21 cellular contexts compared by ENCODE assay signal in the genomic region with DNA sequence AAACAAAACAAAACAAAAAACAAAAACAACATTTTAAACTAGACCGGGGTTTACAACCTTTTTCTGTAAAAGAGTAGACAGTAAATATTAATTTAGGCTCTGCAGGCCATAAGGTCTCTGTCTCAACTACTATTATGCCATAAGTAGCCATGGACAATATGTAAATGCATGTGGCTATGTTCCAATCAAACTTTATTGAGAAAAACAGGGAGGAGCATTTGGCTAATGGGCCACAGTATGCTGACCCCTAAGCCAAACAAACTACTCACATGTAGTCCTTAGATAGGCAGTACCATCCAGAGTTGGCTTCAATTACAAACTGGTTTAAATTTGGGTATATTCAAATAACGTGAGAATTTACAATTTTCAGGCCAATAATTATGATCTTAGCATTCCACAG.
"Had no signal": no experiment of that assay in that cellular context is flagged by ENCODE, and none has a peak within 500 bp of the region (broad histone marks: within the 10 kb centered on the region; RNA-seq: fewer than 3 reads in every experiment).

No MANE protein-coding gene starts in this region.

- H3K4me3 ChIP-seq: ascending aorta, esophagus muscularis mucosa, gastroesophageal sphincter, heart left ventricle, left lung, pancreas, thyroid gland had no signal

- DNase-seq: activated B cell treated with CpG ODN at 0.5 μM for 24 hours; activated CD4-positive, alpha-beta memory T cell treated with anti-CD3 and anti-CD28 coated beads for 36 hours; activated CD4-positive, alpha-beta T cell treated with anti-CD3 and anti-CD28 coated beads for 4 hours; activated naive CD4-positive, alpha-beta T cell treated with anti-CD3 and anti-CD28 coated beads for 36 hours; activated T-cell treated with anti-CD3 and anti-CD28 coated beads for 4 hours; cerebellar nuclear complex; effector CD8-positive, alpha-beta T cell; heart left ventricle; kidney; left lung; mammary epithelial cell; natural killer cell; pancreas; stimulated activated CD4-positive, alpha-beta T cell treated with anti-CD3 and anti-CD28 coated beads, Interleukin-4, amount 100 ng/mL, for 4 hours; thyroid gland had no signal

- H3K9me3 ChIP-seq: ascending aorta, esophagus muscularis mucosa, gastroesophageal sphincter, heart left ventricle, left lung, pancreas, thyroid gland had no signal

- ATAC-seq: gastroesophageal sphincter; heart left ventricle; left lung; natural killer cell; pancreas; sciatic nerve; stimulated activated memory B cell treated with anti-CD40 and anti-IgM and Interleukin-4, amounts not matched to agents 10 μg/mL and 1 μg/mL and 100 μg/mL, for 72 hours had no signal

- H3K27ac Mint-ChIP-seq: activated B cell treated with CpG ODN at 0.5 μM for 24 hours; activated CD4-positive, alpha-beta memory T cell treated with anti-CD3 and anti-CD28 coated beads for 36 hours; activated naive CD4-positive, alpha-beta T cell treated with anti-CD3 and anti-CD28 coated beads for 36 hours; activated T-helper 1 cell treated with anti-CD3 and anti-CD28 coated beads, Interleukin-12 subunit alpha, Interleukin-12 subunit beta, Interleukin-2, Interleukin-4 antibody, amounts not matched to agents 30 ng/mL and 10 ng/mL and 1 ng/mL, durations not matched to agents 14 hours and 24 hours and 36 hours; natural killer cell; stimulated activated memory B cell treated with anti-CD40 and anti-IgM and Interleukin-4, amounts not matched to agents 10 μg/mL and 1 μg/mL and 100 μg/mL, for 72 hours had no signal

- H3K4me3 Mint-ChIP-seq: activated B cell treated with CpG ODN at 0.5 μM for 24 hours; activated CD4-positive, alpha-beta memory T cell treated with anti-CD3 and anti-CD28 coated beads for 36 hours; activated naive CD4-positive, alpha-beta T cell treated with anti-CD3 and anti-CD28 coated beads for 36 hours; activated T-helper 1 cell treated with anti-CD3 and anti-CD28 coated beads, Interleukin-12 subunit alpha, Interleukin-12 subunit beta, Interleukin-2, Interleukin-4 antibody, amounts not matched to agents 30 ng/mL and 10 ng/mL and 1 ng/mL, durations not matched to agents 14 hours and 24 hours and 36 hours; natural killer cell; stimulated activated memory B cell treated with anti-CD40 and anti-IgM and Interleukin-4, amounts not matched to agents 10 μg/mL and 1 μg/mL and 100 μg/mL, for 72 hours had no signal

- H3K27me3 Mint-ChIP-seq: activated B cell treated with CpG ODN at 0.5 μM for 24 hours; activated CD4-positive, alpha-beta memory T cell treated with anti-CD3 and anti-CD28 coated beads for 36 hours; stimulated activated memory B cell treated with anti-CD40 and anti-IgM and Interleukin-4, amounts not matched to agents 10 μg/mL and 1 μg/mL and 100 μg/mL, for 72 hours had no signal

- H3K9me3 Mint-ChIP-seq: activated B cell treated with CpG ODN at 0.5 μM for 24 hours; activated CD4-positive, alpha-beta memory T cell treated with anti-CD3 and anti-CD28 coated beads for 36 hours; activated naive CD4-positive, alpha-beta T cell treated with anti-CD3 and anti-CD28 coated beads for 36 hours; activated T-helper 1 cell treated with anti-CD3 and anti-CD28 coated beads, Interleukin-12 subunit alpha, Interleukin-12 subunit beta, Interleukin-2, Interleukin-4 antibody, amounts not matched to agents 30 ng/mL and 10 ng/mL and 1 ng/mL, durations not matched to agents 14 hours and 24 hours and 36 hours; natural killer cell; stimulated activated memory B cell treated with anti-CD40 and anti-IgM and Interleukin-4, amounts not matched to agents 10 μg/mL and 1 μg/mL and 100 μg/mL, for 72 hours had no signal

- H3K27me3 ChIP-seq: ascending aorta, esophagus muscularis mucosa, gastroesophageal sphincter, heart left ventricle, left lung, pancreas, thyroid gland had no signal

- H3K27ac ChIP-seq: ascending aorta, esophagus muscularis mucosa, gastroesophageal sphincter, left lung, pancreas had no signal
